ENCODE assay signal across 21 cellular contexts in the genomic region with DNA sequence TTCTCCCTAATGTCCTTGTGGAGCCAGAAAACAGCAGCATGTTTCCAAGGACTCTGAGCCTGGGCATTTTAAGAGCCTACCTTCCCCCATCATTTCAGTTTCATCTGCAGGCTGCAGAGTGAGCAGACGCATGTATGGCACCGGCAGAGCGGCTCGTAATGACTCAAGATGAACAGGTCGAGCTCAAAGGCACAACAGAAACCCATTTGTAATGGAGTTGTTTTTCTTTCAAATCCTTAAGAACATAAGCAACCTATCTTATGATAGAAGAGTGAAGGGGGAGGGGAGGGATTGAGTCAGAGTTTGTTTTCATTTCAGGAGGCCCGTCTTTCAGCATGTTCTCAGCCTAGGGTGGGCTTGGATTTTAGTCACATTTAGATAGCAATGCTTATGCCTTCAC. TPM values are rescaled to one million over a fixed set of nuclear protein-coding genes. Genes with fewer than 3 reads are reported as not detected.
A peak's percentile ranks its signal among the peaks of the same experiment; 100 is the strongest.
DNase-seq lines count a peak whose midpoint lies in the region; TF ChIP-seq lines count a peak whose summit lies in the region.
"Had no signal": no experiment of that assay in that cellular context is flagged by ENCODE, and none has a peak within 500 bp of the region (broad histone marks: within the 10 kb centered on the region; RNA-seq: fewer than 3 reads in every experiment).

No MANE protein-coding gene starts in this region.

- peaks cover 20% of the 10 kb centered on the region for H3K9me3 ChIP-seq in adipocyte (ENCODE audit: control insufficient read depth, low read length)
- H3K9me3 ChIP-seq: mucosa of descending colon, sigmoid colon, suprapubic skin had no signal

- H3K4me3 Mint-ChIP-seq in Calu3 (ENCODE audit: low read depth, unreplicated experiment) = no peak overlapping the region

- CTCF ChIA-PET in Calu3 (lab: Charles Lee) = interaction anchor here (1.3 to 1.4 kb wide), 2 partner anchors 18 to 28 kb away, joined by 3 to 4 read pairs; no protein-coding TSS in a partner anchor

- TF ChIP-seq CTCF in Calu3 (IDR thresholded peaks at IDR 0.05; ENCODE audit: unreplicated experiment) = no peak

- no peak overlapping the region for H3K4me3 ChIP-seq in adipocyte (ENCODE audit: low read length)
- H3K4me3 ChIP-seq: esophagus muscularis mucosa, mucosa of descending colon, sigmoid colon, suprapubic skin had no signal

- BruUV-seq in Calu3 (replicated peaks; lab: Mats Ljungman, UMichigan) = no TSS peak

- peaks cover 3% of the 10 kb centered on the region for H3K36me3 Mint-ChIP-seq in Calu3 (ENCODE audit: insufficient read depth, unreplicated experiment)

- H3K27ac Mint-ChIP-seq in Calu3 (ENCODE audit: unreplicated experiment) = no peak overlapping the region

- intact Hi-C loops in Calu3 (cut with micrococcal nuclease; ENCODE audit: unreplicated experiment) = no loop called here

- H3K4me1 Mint-ChIP-seq in Calu3 (ENCODE audit: low read depth, unreplicated experiment) = peaks cover 49% of the 10 kb centered on the region

- H3K4me1 ChIP-seq in adipocyte (ENCODE audit: control insufficient read depth, insufficient read depth, low read length) = peaks cover 23% of the 10 kb centered on the region
- H3K4me1 ChIP-seq: esophagus muscularis mucosa, sigmoid colon, suprapubic skin had no signal

- H3K27me3 Mint-ChIP-seq in Calu3 (ENCODE audit: unreplicated experiment) = no peaks in the 10 kb centered on the region

- DNase-seq in HCEC 1CT (peak; percentile 83), adipocyte (ENCODE audit: low read depth) (peak; percentile 44), fibroblast of the conjunctiva (ENCODE audit: low read depth) (peak; percentile 47), smooth muscle cell of the brain vasculature (ENCODE audit: low read depth, low spot score) (peak; percentile 12), DMS 273 (lab: John Stamatoyannopoulos, UW; ENCODE audit: unreplicated experiment) (no peak), Calu3 (no peak), SHP77 treated with DMSO at 0.1 percent for 48 hours (lab: John Stamatoyannopoulos, UW) (no peak)
- DNase-seq: activated CD4-positive, CD25-positive, alpha-beta regulatory T cell; activated effector memory CD4-positive, alpha-beta T cell treated with Interleukin-2 at 50 U/mL for 16 hours; C1 segment of cervical spinal cord; DMS79 treated with DMSO at 0.1 percent for 48 hours; left colon; mucosa of descending colon; NCI-H1417 treated with DMSO at 0.1 percent for 48 hours; occipital lobe; sigmoid colon; stimulated activated CD4-positive, alpha-beta T cell treated with anti-CD3 and anti-CD28 coated beads, Interleukin-4, amount 100 ng/mL, for 24 hours; stimulated activated CD8-positive, alpha-beta memory T cell treated with anti-CD3 and anti-CD28 coated beads, Interleukin-4, amount 100 ng/mL, for 48 hours had no signal

- H3K36me3 ChIP-seq in adipocyte (ENCODE audit: control insufficient read depth, insufficient read depth, low read length, severe bottlenecking) = no peaks in the 10 kb centered on the region
- H3K36me3 ChIP-seq: esophagus muscularis mucosa, sigmoid colon, suprapubic skin had no signal

- H3K9ac ChIP-seq in adipocyte (ENCODE audit: low read length) = no peak overlapping the region

- no peaks in the 10 kb centered on the region for H3K9me3 Mint-ChIP-seq in Calu3 (ENCODE audit: low read depth, unreplicated experiment)

- H3K27me3 ChIP-seq in adipocyte (replicated peaks; ENCODE audit: control insufficient read depth, insufficient read depth, low read length) = peaks cover 51% of the 10 kb centered on the region

RNA-seq across cellular contexts. Expression of a gene that starts 54.9 kb away (rescaled TPM):
- not detected in 2 replicates for total RNA-seq in Calu3 (2022)
- total RNA-seq: esophagus muscularis mucosa; left colon; mucosa of descending colon; occipital lobe; sigmoid colon; suprapubic skin; T-helper 1 cell treated with Interleukin-12 subunit alpha and Interleukin-12 subunit beta and Interleukin-4 antibody, amounts not matched to agents 30 ng/mL and 1 ng/mL, for 36 hours had no signal

Comparison
In these comparisons a context has a peak if more than half of its experiments do, and no peak if none do; other contexts are left out.
1. DNase-seq: peak in HCEC 1CT (single experiment), adipocyte (single experiment), fibroblast of the conjunctiva (single experiment) and smooth muscle cell of the brain vasculature (single experiment); none in DMS 273 (single experiment), Calu3 (single experiment) and SHP77 treated with DMSO at 0.1 percent for 48 hours (single experiment).